In genomic region chr4:187184513-187184912, GRCh38 we compare ENCODE assay signal across 20 cellular contexts.
DNase-seq lines count a peak whose midpoint lies in the region; ATAC-seq and TF ChIP-seq lines count a peak whose summit lies in the region.
"Had no signal": no experiment of that assay in that cellular context is flagged by ENCODE, and none has a peak within 500 bp of the region (broad histone marks: within the 10 kb centered on the region; RNA-seq: fewer than 3 reads in every experiment).

No MANE protein-coding gene starts in this region.

- no peaks in the 10 kb centered on the region for H3K27me3 Mint-ChIP-seq in natural killer cell treated with Interleukin-12 subunit alpha and Interleukin-12 subunit beta and Interleukin-15 and Interleukin-18, amount 100 ng/mL, for 72 hours
- H3K27me3 Mint-ChIP-seq: activated naive CD4-positive, alpha-beta T cell treated with anti-CD3 and anti-CD28 coated beads, Interleukin-2, amount 10 ng/mL, durations not matched to agents 7 days and 5 days; B cell; central memory CD8-positive, alpha-beta T cell had no signal

- CTCF ChIA-PET in RWPE1 (lab: Yijun Ruan, JAX), result interaction anchor here (0.7 kb wide), 1 partner anchor 648 kb away, joined by 3 read pairs; no protein-coding TSS in a partner anchor

- ATAC-seq in natural killer cell treated with Interleukin-12 subunit alpha and Interleukin-12 subunit beta and Interleukin-15 and Interleukin-18, amount 100 ng/mL, for 72 hours, result no peak
- ATAC-seq in left lobe of liver, result no peak
- ATAC-seq: A549; activated T-cell treated with anti-CD3 and anti-CD28 coated beads, Interleukin-2, amount 50 U/mL, for 72 hours; gastrocnemius medialis; naive thymus-derived CD4-positive, alpha-beta T cell had no signal

- peak; percentile 76 for DNase-seq in COR-L47 (lab: John Stamatoyannopoulos, UW)
- peak; percentile 57 for DNase-seq in NCI-H1105 (lab: John Stamatoyannopoulos, UW)
- DNase-seq in RWPE1 (ENCODE audit: low spot score), result peak; percentile 13
- DNase-seq in kidney tubule cell (ENCODE audit: low spot score), result peak; percentile 9
- no peak for DNase-seq in natural killer cell treated with Interleukin-12 subunit alpha and Interleukin-12 subunit beta and Interleukin-15 and Interleukin-18, amount 100 ng/mL, for 72 hours (ENCODE audit: low spot score)
- no peak for DNase-seq in left lobe of liver (ENCODE audit: low spot score)
- DNase-seq in medulla oblongata (ENCODE audit: extremely low spot score), result no peak
- no peak for DNase-seq in activated CD4-positive, alpha-beta T cell treated with anti-CD3 and anti-CD28 coated beads for 4 hours
- DNase-seq: activated naive CD4-positive, alpha-beta T cell treated with anti-CD3 and anti-CD28 coated beads, Interleukin-2, amount 10 ng/mL, durations not matched to agents 7 days and 5 days; activated T-cell treated with anti-CD3 and anti-CD28 coated beads, Interleukin-2, amount 50 U/mL, for 72 hours; gastrocnemius medialis; KG1; naive thymus-derived CD4-positive, alpha-beta T cell; NCI-H774; SIG-M5 had no signal

- H3K27ac Mint-ChIP-seq in natural killer cell treated with Interleukin-12 subunit alpha and Interleukin-12 subunit beta and Interleukin-15 and Interleukin-18, amount 100 ng/mL, for 72 hours, result no peak overlapping the region
- H3K27ac Mint-ChIP-seq: activated naive CD4-positive, alpha-beta T cell treated with anti-CD3 and anti-CD28 coated beads, Interleukin-2, amount 10 ng/mL, durations not matched to agents 7 days and 5 days; activated T-cell treated with anti-CD3 and anti-CD28 coated beads, Interleukin-2, amount 50 U/mL, for 72 hours; B cell; naive thymus-derived CD4-positive, alpha-beta T cell; T-helper 1 cell treated with Interleukin-12 subunit alpha and Interleukin-12 subunit beta and Interleukin-4 antibody, amounts not matched to agents 30 μg/mL and 1 μg/mL, for 36 hours had no signal

- H3K9me3 Mint-ChIP-seq in natural killer cell treated with Interleukin-12 subunit alpha and Interleukin-12 subunit beta and Interleukin-15 and Interleukin-18, amount 100 ng/mL, for 72 hours, result peaks cover 9% of the 10 kb centered on the region

- H3K27ac ChIP-seq in RWPE1, result no peak overlapping the region
- H3K27ac ChIP-seq: A549, gastrocnemius medialis, right atrium auricular region had no signal

- H3K36me3 Mint-ChIP-seq in natural killer cell treated with Interleukin-12 subunit alpha and Interleukin-12 subunit beta and Interleukin-15 and Interleukin-18, amount 100 ng/mL, for 72 hours, result no peaks in the 10 kb centered on the region
- H3K36me3 Mint-ChIP-seq: activated naive CD4-positive, alpha-beta T cell treated with anti-CD3 and anti-CD28 coated beads, Interleukin-2, amount 10 ng/mL, durations not matched to agents 7 days and 5 days; naive thymus-derived CD4-positive, alpha-beta T cell had no signal

- no peak for TF ChIP-seq CTCF in RWPE1 (conservative IDR thresholded peaks at IDR 0.05; ENCODE audit: low read depth)

- POLR2A ChIA-PET in RWPE1 (lab: Yijun Ruan, JAX; ENCODE audit: low non-redundant PET), result no interaction called here

- no peaks in the 10 kb centered on the region for H3K4me1 Mint-ChIP-seq in natural killer cell treated with Interleukin-12 subunit alpha and Interleukin-12 subunit beta and Interleukin-15 and Interleukin-18, amount 100 ng/mL, for 72 hours (ENCODE audit: low read depth in 2 of 2)
- H3K4me1 Mint-ChIP-seq: activated naive CD4-positive, alpha-beta T cell treated with anti-CD3 and anti-CD28 coated beads, Interleukin-2, amount 10 ng/mL, durations not matched to agents 7 days and 5 days; B cell; central memory CD8-positive, alpha-beta T cell; naive thymus-derived CD4-positive, alpha-beta T cell had no signal

- no peak overlapping the region for H3K4me3 Mint-ChIP-seq in natural killer cell treated with Interleukin-12 subunit alpha and Interleukin-12 subunit beta and Interleukin-15 and Interleukin-18, amount 100 ng/mL, for 72 hours
- H3K4me3 Mint-ChIP-seq: activated naive CD4-positive, alpha-beta T cell treated with anti-CD3 and anti-CD28 coated beads, Interleukin-2, amount 10 ng/mL, durations not matched to agents 7 days and 5 days; activated T-cell treated with anti-CD3 and anti-CD28 coated beads, Interleukin-2, amount 50 U/mL, for 72 hours; B cell; central memory CD8-positive, alpha-beta T cell; naive thymus-derived CD4-positive, alpha-beta T cell; T-helper 1 cell treated with Interleukin-12 subunit alpha and Interleukin-12 subunit beta and Interleukin-4 antibody, amounts not matched to agents 30 μg/mL and 1 μg/mL, for 36 hours had no signal

Comparison
In these comparisons a context has a peak if more than half of its experiments do, and no peak if none do; other contexts are left out.
1. DNase-seq: peak in COR-L47 (single experiment), NCI-H1105 (single experiment), RWPE1 (single experiment) and kidney tubule cell (single experiment); none in natural killer cell treated with Interleukin-12 subunit alpha and Interleukin-12 subunit beta and Interleukin-15 and Interleukin-18, amount 100 ng/mL, for 72 hours (single experiment), left lobe of liver (single experiment), medulla oblongata (single experiment) and activated CD4-positive, alpha-beta T cell treated with anti-CD3 and anti-CD28 coated beads for 4 hours (0 of 2).